22 cellular contexts compared by ENCODE assay signal in the genomic region with DNA sequence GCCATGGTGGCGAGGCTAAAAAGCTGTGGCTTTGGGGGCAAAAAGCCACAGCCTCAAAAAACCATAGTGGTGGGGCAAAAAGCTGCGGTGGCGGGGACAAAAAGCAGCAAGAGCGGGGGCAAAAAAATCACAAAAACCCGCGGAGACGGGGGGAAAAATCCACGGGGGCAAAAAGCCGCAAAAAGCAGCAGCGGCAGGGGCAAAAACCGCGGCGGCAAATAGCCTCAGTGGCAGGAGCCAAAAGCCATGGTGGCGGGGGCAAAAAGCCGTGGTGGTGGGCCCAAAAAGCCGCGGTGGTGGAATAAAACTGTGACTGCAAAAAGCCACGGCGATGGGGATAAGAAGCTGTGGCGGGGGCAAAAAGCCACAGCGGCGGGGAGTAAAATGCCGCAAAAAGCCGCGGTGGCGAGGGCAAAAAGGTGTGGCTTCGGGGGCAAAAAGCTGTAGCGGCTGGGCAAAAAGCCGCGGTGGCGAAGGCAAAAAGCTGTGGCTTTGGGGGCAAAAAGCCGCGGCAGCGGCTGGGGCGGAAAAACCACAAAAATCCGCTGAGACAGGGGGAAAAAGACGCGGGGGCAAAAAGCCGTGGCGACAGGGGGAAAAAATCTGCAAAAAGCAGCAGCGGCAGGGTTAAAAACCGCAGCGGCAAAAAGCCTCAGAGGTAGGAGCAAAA.
"Had no signal": no experiment of that assay in that cellular context is flagged by ENCODE, and none has a peak within 500 bp of the region (broad histone marks: within the 10 kb centered on the region; RNA-seq: fewer than 3 reads in every experiment).

No MANE protein-coding gene starts in this region.

- DNase-seq: left ventricle myocardium inferior; mesendoderm; naive B cell; natural killer cell; nephron progenitor cell; occipital lobe; sigmoid colon; small intestine; stimulated activated CD4-positive, alpha-beta T cell treated with anti-CD3 and anti-CD28 coated beads, Interleukin-1b, Interleukin-23, amount 100 ng/mL, for 48 hours; stimulated activated CD4-positive, alpha-beta T cell treated with anti-CD3 and anti-CD28 coated beads, Interleukin-2, amount 100 ng/mL, for 48 hours; stimulated activated CD4-positive, alpha-beta T cell treated with anti-CD3 and anti-CD28 coated beads, Interleukin-4, amount 100 ng/mL, for 4 hours; stimulated activated CD8-positive, alpha-beta memory T cell treated with anti-CD3 and anti-CD28 coated beads, Interleukin-4, amount 100 ng/mL, for 48 hours; stimulated activated naive CD4-positive, alpha-beta T cell treated with Interleukin-2 at 50 U/mL for 16 hours; stimulated activated naive CD8-positive, alpha-beta T cell treated with anti-CD3 and anti-CD28 coated beads, Interleukin-15, amount 100 ng/mL, for 72 hours had no signal

- ATAC-seq: natural killer cell; psoas muscle; stimulated activated memory B cell treated with anti-CD40 and anti-IgM and Interleukin-4, amounts not matched to agents 10 μg/mL and 1 μg/mL and 100 μg/mL, for 72 hours; stimulated activated naive CD8-positive, alpha-beta T cell treated with anti-CD3 and anti-CD28 coated beads, Interleukin-15, amount 100 ng/mL, for 72 hours had no signal

- H3K36me3 ChIP-seq: left ventricle myocardium inferior, neural progenitor cell, neutrophil, sigmoid colon, tibial nerve, vagina had no signal

- H3K27me3 ChIP-seq: hepatocyte, neural progenitor cell, neutrophil, sigmoid colon, tibial nerve, vagina had no signal

- H3K4me3 ChIP-seq: hepatocyte, left ventricle myocardium inferior, lung, neural progenitor cell, psoas muscle, sigmoid colon, tibial nerve, vagina had no signal
